10 cellular contexts compared by ENCODE assay signal in genomic region chr5:148730272-148730954, GRCh38.
A peak's percentile ranks its signal among the peaks of the same experiment; 100 is the strongest.
DNase-seq lines count a peak whose midpoint lies in the region; ATAC-seq and TF ChIP-seq lines count a peak whose summit lies in the region.
"Had no signal": no experiment of that assay in that cellular context is flagged by ENCODE, and none has a peak within 500 bp of the region (broad histone marks: within the 10 kb centered on the region; RNA-seq: fewer than 3 reads in every experiment).

No MANE protein-coding gene starts in this region.

- H3K4me3 Mint-ChIP-seq in activated naive CD8-positive, alpha-beta T cell treated with anti-CD3 and anti-CD28 coated beads for 36 hours, result no peak overlapping the region

- H3K36me3 ChIP-seq in mucosa of descending colon (ENCODE audit: low read depth) (no peaks in the 10 kb centered on the region), SJCRH30 (no peaks in the 10 kb centered on the region)

- peak overlapping the region; percentile 43 for H3K4me3 ChIP-seq in coronary artery
- no peak overlapping the region for H3K4me3 ChIP-seq in mucosa of descending colon
- no peak overlapping the region for H3K4me3 ChIP-seq in SJCRH30

- TF ChIP-seq CTCF in coronary artery (IDR thresholded peaks at IDR 0.05) (no peak), mucosa of descending colon (IDR thresholded peaks at IDR 0.05) (no peak)

- peaks cover 5% of the 10 kb centered on the region for H3K4me1 Mint-ChIP-seq in activated naive CD8-positive, alpha-beta T cell treated with anti-CD3 and anti-CD28 coated beads for 36 hours

- DNase-seq in coronary artery (ENCODE audit: low spot score), result no peak
- peak; percentile 77 for DNase-seq in renal cortical epithelial cell (ENCODE audit: low read depth)
- no peak for DNase-seq in mucosa of descending colon
- DNase-seq in SJCRH30, result no peak
- DNase-seq in activated CD4-positive, CD25-positive, alpha-beta regulatory T cell (lab: John Stamatoyannopoulos, UW), result no peak
- DNase-seq in activated naive CD8-positive, alpha-beta T cell treated with anti-CD3 and anti-CD28 coated beads for 36 hours, result no peak

- H3K4me1 ChIP-seq in mucosa of descending colon (ENCODE audit: low read depth) (no peaks in the 10 kb centered on the region), SJCRH30 (peaks cover 9% of the 10 kb centered on the region)

- no peaks in the 10 kb centered on the region for H3K9me3 Mint-ChIP-seq in activated naive CD8-positive, alpha-beta T cell treated with anti-CD3 and anti-CD28 coated beads for 36 hours
- H3K9me3 Mint-ChIP-seq: activated CD4-positive, alpha-beta T cell treated with anti-CD3 and anti-CD28 coated beads, Interleukin-2, amount 10 ng/mL, durations not matched to agents 24 days and 14 days; activated naive CD8-positive, alpha-beta T cell treated with anti-CD3 and anti-CD28 coated beads, Interleukin-2, amount 10 ng/mL, durations not matched to agents 7 days and 5 days had no signal

- peaks cover 18% of the 10 kb centered on the region for H3K27me3 Mint-ChIP-seq in activated naive CD8-positive, alpha-beta T cell treated with anti-CD3 and anti-CD28 coated beads for 36 hours

- H3K27ac Mint-ChIP-seq in activated naive CD8-positive, alpha-beta T cell treated with anti-CD3 and anti-CD28 coated beads for 36 hours, result no peak overlapping the region
- H3K27ac Mint-ChIP-seq: activated naive CD8-positive, alpha-beta T cell treated with anti-CD3 and anti-CD28 coated beads, Interleukin-2, amount 10 ng/mL, durations not matched to agents 7 days and 5 days had no signal

- ATAC-seq in GM18870 (IDR thresholded peaks at IDR 0.05; ENCODE audit: unreplicated experiment) (peak; percentile 2), HG03571 (IDR thresholded peaks at IDR 0.05; ENCODE audit: unreplicated experiment) (peak; percentile 2), mucosa of descending colon (no peak)

- no peaks in the 10 kb centered on the region for H3K9me3 ChIP-seq in mucosa of descending colon
- H3K9me3 ChIP-seq in SJCRH30 (replicated peaks), result no peaks in the 10 kb centered on the region

- no peaks in the 10 kb centered on the region for H3K36me3 Mint-ChIP-seq in activated naive CD8-positive, alpha-beta T cell treated with anti-CD3 and anti-CD28 coated beads for 36 hours
- H3K36me3 Mint-ChIP-seq: activated naive CD8-positive, alpha-beta T cell treated with anti-CD3 and anti-CD28 coated beads, Interleukin-2, amount 10 ng/mL, durations not matched to agents 7 days and 5 days had no signal

- H3K27ac ChIP-seq in coronary artery (peak overlapping the region; percentile 27 to 62), SJCRH30 (no peak overlapping the region)

- H3K27me3 ChIP-seq in SJCRH30, result no peaks in the 10 kb centered on the region; the same call in 1 of the 2 replicates

- intact Hi-C loops in mucosa of descending colon (cut with DNase I, micrococcal nuclease), result loop anchor here (5.0 to 10.0 kb wide), 4 partner anchors 264 to 548 kb away; no protein-coding TSS in a partner anchor
